Comparison of ENCODE assay signal across 15 cellular contexts in genomic region chr4:122890142-122890769, GRCh38. TPM values are rescaled to one million over a fixed set of nuclear protein-coding genes. Genes with fewer than 3 reads are reported as not detected.
DNase-seq lines count a peak whose midpoint lies in the region; ATAC-seq and TF ChIP-seq lines count a peak whose summit lies in the region.
"Had no signal": no experiment of that assay in that cellular context is flagged by ENCODE, and none has a peak within 500 bp of the region (broad histone marks: within the 10 kb centered on the region; RNA-seq: fewer than 3 reads in every experiment).

No MANE protein-coding gene starts in this region.

- no peaks in the 10 kb centered on the region for H3K36me3 ChIP-seq in GM06990 (ENCODE audit: control insufficient read depth, insufficient read depth, low read length)
- H3K36me3 ChIP-seq in RWPE2 (ENCODE audit: low read depth), result peaks cover 26% of the 10 kb centered on the region
- H3K36me3 ChIP-seq in mucosa of descending colon (ENCODE audit: low read depth), result no peaks in the 10 kb centered on the region
- H3K36me3 ChIP-seq in CD8-positive, alpha-beta memory T cell (ENCODE audit: insufficient read depth, low read length), result no peaks in the 10 kb centered on the region

- no peaks in the 10 kb centered on the region for H3K27me3 ChIP-seq in GM06990 (replicated peaks; ENCODE audit: control insufficient read depth, insufficient read depth, low read length)
- no peaks in the 10 kb centered on the region for H3K27me3 ChIP-seq in RWPE2 (ENCODE audit: insufficient read depth, poor library complexity, severe bottlenecking)
- no peaks in the 10 kb centered on the region for H3K27me3 ChIP-seq in CD8-positive, alpha-beta memory T cell (ENCODE audit: insufficient read depth, low read length, poor library complexity, severe bottlenecking)
- H3K27me3 ChIP-seq: testis had no signal

- H3K36me3 Mint-ChIP-seq in CD8-positive, alpha-beta memory T cell, result peaks cover 0 to 2% (median 0%) of the 10 kb centered on the region in 3 donors

- CTCF ChIA-PET in CD8-positive, alpha-beta memory T cell (lab: Charles Lee), result no interaction called here

- H3K4me1 Mint-ChIP-seq in CD8-positive, alpha-beta memory T cell, result no peaks in the 10 kb centered on the region

- no peaks in the 10 kb centered on the region for H3K9me3 ChIP-seq in RWPE2 (ENCODE audit: severe bottlenecking)
- H3K9me3 ChIP-seq in mucosa of descending colon, result no peaks in the 10 kb centered on the region
- H3K9me3 ChIP-seq in CD8-positive, alpha-beta memory T cell (ENCODE audit: low read length), result no peaks in the 10 kb centered on the region
- H3K9me3 ChIP-seq: testis had no signal

- no peak for TF ChIP-seq CTCF in GM06990 (IDR thresholded peaks at IDR 0.05; ENCODE audit: insufficient read depth, low read length, poor library complexity, severe bottlenecking)
- no peak for TF ChIP-seq CTCF in RWPE2 (IDR thresholded peaks at IDR 0.05; ENCODE audit: poor library complexity, severe bottlenecking)
- TF ChIP-seq CTCF in mucosa of descending colon (IDR thresholded peaks at IDR 0.05), result no peak

- H3K4me1 ChIP-seq in RWPE2 (ENCODE audit: insufficient read depth, poor library complexity, severe bottlenecking) (peaks cover 25% of the 10 kb centered on the region), mucosa of descending colon (ENCODE audit: low read depth) (no peaks in the 10 kb centered on the region)
- no peaks in the 10 kb centered on the region for H3K4me1 ChIP-seq in CD8-positive, alpha-beta memory T cell (ENCODE audit: insufficient read depth, low read length)

- DNase-seq in GM06990 (ENCODE audit: extremely low read depth, insufficient read length) (peak; percentile 6), RWPE2 (ENCODE audit: low spot score) (no peak), mucosa of descending colon (no peak), NCI-H2227 treated with DMSO at 0.1 percent for 48 hours (lab: John Stamatoyannopoulos, UW) (no peak), NCI-H524 treated with DMSO at 0.1 percent for 48 hours (lab: John Stamatoyannopoulos, UW) (no peak)
- DNase-seq in CD8-positive, alpha-beta memory T cell, result no peak
- DNase-seq in stimulated activated CD4-positive, alpha-beta T cell treated with anti-CD3 and anti-CD28 coated beads, Interleukin-15, amount 100 ng/mL, for 24 hours, result no peak
- DNase-seq: activated CD8-positive, alpha-beta T cell treated with anti-CD3 and anti-CD28 coated beads, Interleukin-2, amount 10 ng/mL, durations not matched to agents 7 days and 5 days; effector memory CD4-positive, alpha-beta T cell; mesenchymal stem cell; MM.1S; NCI-H2081 treated with DMSO at 0.1 percent for 48 hours; testis had no signal

- ATAC-seq in HG02885 (IDR thresholded peaks at IDR 0.05; ENCODE audit: poor library complexity, unreplicated experiment), result peak; percentile 78
- peak; percentile 43 for ATAC-seq in RWPE2 (ENCODE audit: low read depth)
- ATAC-seq in mucosa of descending colon, result peak; percentile 39
- ATAC-seq: activated CD8-positive, alpha-beta T cell treated with anti-CD3 and anti-CD28 coated beads, Interleukin-2, amount 10 ng/mL, durations not matched to agents 7 days and 5 days had no signal

- no peak overlapping the region for H3K4me3 Mint-ChIP-seq in CD8-positive, alpha-beta memory T cell
- H3K4me3 Mint-ChIP-seq: activated CD8-positive, alpha-beta T cell treated with anti-CD3 and anti-CD28 coated beads, Interleukin-2, amount 10 ng/mL, durations not matched to agents 7 days and 5 days had no signal

- no peaks in the 10 kb centered on the region for H3K27me3 Mint-ChIP-seq in CD8-positive, alpha-beta memory T cell

- H3K9me3 Mint-ChIP-seq in CD8-positive, alpha-beta memory T cell, result no peaks in the 10 kb centered on the region
- H3K9me3 Mint-ChIP-seq: activated T-helper 2 cell treated with anti-CD3 and anti-CD28 coated beads, Interferon-gamma antibody, Interleukin-2, Interleukin-4, amounts not matched to agents 10 μg/mL and 5 μg/mL and 100 μg/mL, durations not matched to agents 14 hours and 24 hours and 36 hours had no signal

- H3K4me3 ChIP-seq in GM06990 (replicated peaks; ENCODE audit: low read depth, low read length) (no peak overlapping the region), RWPE2 (ENCODE audit: severe bottlenecking) (no peak overlapping the region), mucosa of descending colon (no peak overlapping the region)
- no peak overlapping the region for H3K4me3 ChIP-seq in CD8-positive, alpha-beta memory T cell (ENCODE audit: low read length)
- H3K4me3 ChIP-seq: testis had no signal

- intact Hi-C loops in mucosa of descending colon (cut with DNase I, micrococcal nuclease), result no loop called here

- H3K27ac ChIP-seq in RWPE2 (ENCODE audit: poor library complexity, severe bottlenecking), result peak overlapping the region; percentile 89
- no peak overlapping the region for H3K27ac ChIP-seq in CD8-positive, alpha-beta memory T cell (ENCODE audit: low read depth, low read length)
- H3K27ac ChIP-seq: testis had no signal

- POLR2A ChIA-PET in CD8-positive, alpha-beta memory T cell (lab: Charles Lee), result no interaction called here

- no peak overlapping the region for H3K27ac Mint-ChIP-seq in CD8-positive, alpha-beta memory T cell
- H3K27ac Mint-ChIP-seq: activated CD8-positive, alpha-beta T cell treated with anti-CD3 and anti-CD28 coated beads, Interleukin-2, amount 10 ng/mL, durations not matched to agents 7 days and 5 days; activated T-helper 2 cell treated with anti-CD3 and anti-CD28 coated beads, Interferon-gamma antibody, Interleukin-2, Interleukin-4, amounts not matched to agents 10 μg/mL and 5 μg/mL and 100 μg/mL, durations not matched to agents 14 hours and 24 hours and 36 hours had no signal

RNA-seq across cellular contexts. Expression of gene NUDT6, which starts 32.1 kb away (rescaled TPM):
- total RNA-seq in mucosa of descending colon, result 10 to 100 TPM in 1 of 3 donors, 1 to 10 TPM in 2; 5.3 to 11.2 (median 5.6) TPM
- 1 to 10 TPM; 4.3 to 5.5 TPM for total RNA-seq in CD8-positive, alpha-beta memory T cell
- 1.6 TPM for polyA plus RNA-seq in CD8-positive, alpha-beta memory T cell
